In genomic region chr16:71845639-71846431, GRCh38 we compare ENCODE assay signal across 1 cellular context.
A peak's percentile ranks its signal among the peaks of the same experiment; 100 is the strongest.
TF ChIP-seq lines count a peak whose summit lies in the region.

A gene with protein sequence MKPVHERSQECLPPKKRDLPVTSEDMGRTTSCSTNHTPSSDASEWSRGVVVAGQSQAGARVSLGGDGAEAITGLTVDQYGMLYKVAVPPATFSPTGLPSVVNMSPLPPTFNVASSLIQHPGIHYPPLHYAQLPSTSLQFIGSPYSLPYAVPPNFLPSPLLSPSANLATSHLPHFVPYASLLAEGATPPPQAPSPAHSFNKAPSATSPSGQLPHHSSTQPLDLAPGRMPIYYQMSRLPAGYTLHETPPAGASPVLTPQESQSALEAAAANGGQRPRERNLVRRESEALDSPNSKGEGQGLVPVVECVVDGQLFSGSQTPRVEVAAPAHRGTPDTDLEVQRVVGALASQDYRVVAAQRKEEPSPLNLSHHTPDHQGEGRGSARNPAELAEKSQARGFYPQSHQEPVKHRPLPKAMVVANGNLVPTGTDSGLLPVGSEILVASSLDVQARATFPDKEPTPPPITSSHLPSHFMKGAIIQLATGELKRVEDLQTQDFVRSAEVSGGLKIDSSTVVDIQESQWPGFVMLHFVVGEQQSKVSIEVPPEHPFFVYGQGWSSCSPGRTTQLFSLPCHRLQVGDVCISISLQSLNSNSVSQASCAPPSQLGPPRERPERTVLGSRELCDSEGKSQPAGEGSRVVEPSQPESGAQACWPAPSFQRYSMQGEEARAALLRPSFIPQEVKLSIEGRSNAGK (plus strand): TSS chr16:71845976. CDS start chr16:71849741, 3,765 bp downstream.

TF ChIP-seq in HepG2, 621 proteins besides CTCF, POLR2A, EP300 and RAD21 (continued from another document and continues in another):
- TF ChIP-seq KDM3A (CRISPR knock-in tag; IDR thresholded peaks at IDR 0.05; ENCODE audit: low read depth), result no peak
- TF ChIP-seq DZIP1 (CRISPR knock-in tag; IDR thresholded peaks at IDR 0.05), result no peak; the same call in 1 of the 2 replicates
- no peak for TF ChIP-seq ZNF616 (CRISPR knock-in tag; IDR thresholded peaks at IDR 0.05; ENCODE audit: low read depth)
- TF ChIP-seq, protein P1, sequence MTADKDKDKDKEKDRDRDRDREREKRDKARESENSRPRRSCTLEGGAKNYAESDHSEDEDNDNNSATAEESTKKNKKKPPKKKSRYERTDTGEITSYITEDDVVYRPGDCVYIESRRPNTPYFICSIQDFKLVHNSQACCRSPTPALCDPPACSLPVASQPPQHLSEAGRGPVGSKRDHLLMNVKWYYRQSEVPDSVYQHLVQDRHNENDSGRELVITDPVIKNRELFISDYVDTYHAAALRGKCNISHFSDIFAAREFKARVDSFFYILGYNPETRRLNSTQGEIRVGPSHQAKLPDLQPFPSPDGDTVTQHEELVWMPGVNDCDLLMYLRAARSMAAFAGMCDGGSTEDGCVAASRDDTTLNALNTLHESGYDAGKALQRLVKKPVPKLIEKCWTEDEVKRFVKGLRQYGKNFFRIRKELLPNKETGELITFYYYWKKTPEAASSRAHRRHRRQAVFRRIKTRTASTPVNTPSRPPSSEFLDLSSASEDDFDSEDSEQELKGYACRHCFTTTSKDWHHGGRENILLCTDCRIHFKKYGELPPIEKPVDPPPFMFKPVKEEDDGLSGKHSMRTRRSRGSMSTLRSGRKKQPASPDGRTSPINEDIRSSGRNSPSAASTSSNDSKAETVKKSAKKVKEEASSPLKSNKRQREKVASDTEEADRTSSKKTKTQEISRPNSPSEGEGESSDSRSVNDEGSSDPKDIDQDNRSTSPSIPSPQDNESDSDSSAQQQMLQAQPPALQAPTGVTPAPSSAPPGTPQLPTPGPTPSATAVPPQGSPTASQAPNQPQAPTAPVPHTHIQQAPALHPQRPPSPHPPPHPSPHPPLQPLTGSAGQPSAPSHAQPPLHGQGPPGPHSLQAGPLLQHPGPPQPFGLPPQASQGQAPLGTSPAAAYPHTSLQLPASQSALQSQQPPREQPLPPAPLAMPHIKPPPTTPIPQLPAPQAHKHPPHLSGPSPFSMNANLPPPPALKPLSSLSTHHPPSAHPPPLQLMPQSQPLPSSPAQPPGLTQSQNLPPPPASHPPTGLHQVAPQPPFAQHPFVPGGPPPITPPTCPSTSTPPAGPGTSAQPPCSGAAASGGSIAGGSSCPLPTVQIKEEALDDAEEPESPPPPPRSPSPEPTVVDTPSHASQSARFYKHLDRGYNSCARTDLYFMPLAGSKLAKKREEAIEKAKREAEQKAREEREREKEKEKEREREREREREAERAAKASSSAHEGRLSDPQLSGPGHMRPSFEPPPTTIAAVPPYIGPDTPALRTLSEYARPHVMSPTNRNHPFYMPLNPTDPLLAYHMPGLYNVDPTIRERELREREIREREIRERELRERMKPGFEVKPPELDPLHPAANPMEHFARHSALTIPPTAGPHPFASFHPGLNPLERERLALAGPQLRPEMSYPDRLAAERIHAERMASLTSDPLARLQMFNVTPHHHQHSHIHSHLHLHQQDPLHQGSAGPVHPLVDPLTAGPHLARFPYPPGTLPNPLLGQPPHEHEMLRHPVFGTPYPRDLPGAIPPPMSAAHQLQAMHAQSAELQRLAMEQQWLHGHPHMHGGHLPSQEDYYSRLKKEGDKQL (CRISPR knock-in tag; IDR thresholded peaks at IDR 0.05; ENCODE audit: low read depth), result no peak
- 0 out of 2 replicates have a peak, but pooled peaks have one; percentile 18 for TF ChIP-seq KLF15 (CRISPR knock-in tag; IDR thresholded peaks at IDR 0.05; ENCODE audit: borderline replicate concordance)
- TF ChIP-seq, protein P2, sequence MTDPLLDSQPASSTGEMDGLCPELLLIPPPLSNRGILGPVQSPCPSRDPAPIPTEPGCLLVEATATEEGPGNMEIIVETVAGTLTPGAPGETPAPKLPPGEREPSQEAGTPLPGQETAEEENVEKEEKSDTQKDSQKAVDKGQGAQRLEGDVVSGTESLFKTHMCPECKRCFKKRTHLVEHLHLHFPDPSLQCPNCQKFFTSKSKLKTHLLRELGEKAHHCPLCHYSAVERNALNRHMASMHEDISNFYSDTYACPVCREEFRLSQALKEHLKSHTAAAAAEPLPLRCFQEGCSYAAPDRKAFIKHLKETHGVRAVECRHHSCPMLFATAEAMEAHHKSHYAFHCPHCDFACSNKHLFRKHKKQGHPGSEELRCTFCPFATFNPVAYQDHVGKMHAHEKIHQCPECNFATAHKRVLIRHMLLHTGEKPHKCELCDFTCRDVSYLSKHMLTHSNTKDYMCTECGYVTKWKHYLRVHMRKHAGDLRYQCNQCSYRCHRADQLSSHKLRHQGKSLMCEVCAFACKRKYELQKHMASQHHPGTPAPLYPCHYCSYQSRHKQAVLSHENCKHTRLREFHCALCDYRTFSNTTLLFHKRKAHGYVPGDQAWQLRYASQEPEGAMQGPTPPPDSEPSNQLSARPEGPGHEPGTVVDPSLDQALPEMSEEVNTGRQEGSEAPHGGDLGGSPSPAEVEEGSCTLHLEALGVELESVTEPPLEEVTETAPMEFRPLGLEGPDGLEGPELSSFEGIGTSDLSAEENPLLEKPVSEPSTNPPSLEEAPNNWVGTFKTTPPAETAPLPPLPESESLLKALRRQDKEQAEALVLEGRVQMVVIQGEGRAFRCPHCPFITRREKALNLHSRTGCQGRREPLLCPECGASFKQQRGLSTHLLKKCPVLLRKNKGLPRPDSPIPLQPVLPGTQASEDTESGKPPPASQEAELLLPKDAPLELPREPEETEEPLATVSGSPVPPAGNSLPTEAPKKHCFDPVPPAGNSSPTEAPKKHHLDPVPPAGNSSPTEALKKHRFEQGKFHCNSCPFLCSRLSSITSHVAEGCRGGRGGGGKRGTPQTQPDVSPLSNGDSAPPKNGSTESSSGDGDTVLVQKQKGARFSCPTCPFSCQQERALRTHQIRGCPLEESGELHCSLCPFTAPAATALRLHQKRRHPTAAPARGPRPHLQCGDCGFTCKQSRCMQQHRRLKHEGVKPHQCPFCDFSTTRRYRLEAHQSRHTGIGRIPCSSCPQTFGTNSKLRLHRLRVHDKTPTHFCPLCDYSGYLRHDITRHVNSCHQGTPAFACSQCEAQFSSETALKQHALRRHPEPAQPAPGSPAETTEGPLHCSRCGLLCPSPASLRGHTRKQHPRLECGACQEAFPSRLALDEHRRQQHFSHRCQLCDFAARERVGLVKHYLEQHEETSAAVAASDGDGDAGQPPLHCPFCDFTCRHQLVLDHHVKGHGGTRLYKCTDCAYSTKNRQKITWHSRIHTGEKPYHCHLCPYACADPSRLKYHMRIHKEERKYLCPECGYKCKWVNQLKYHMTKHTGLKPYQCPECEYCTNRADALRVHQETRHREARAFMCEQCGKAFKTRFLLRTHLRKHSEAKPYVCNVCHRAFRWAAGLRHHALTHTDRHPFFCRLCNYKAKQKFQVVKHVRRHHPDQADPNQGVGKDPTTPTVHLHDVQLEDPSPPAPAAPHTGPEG (CRISPR knock-in tag; IDR thresholded peaks at IDR 0.05), result peak; percentile 57; the same call in 1 of the 2 replicates
- TF ChIP-seq ZSCAN12 (CRISPR knock-in tag; IDR thresholded peaks at IDR 0.05), result peak; percentile 88
- no peak for TF ChIP-seq ZNF30 (CRISPR knock-in tag; IDR thresholded peaks at IDR 0.05)
- peak; percentile 84 for TF ChIP-seq ELF3 (CRISPR knock-in tag; IDR thresholded peaks at IDR 0.05)
- no peak for TF ChIP-seq ARNT (IDR thresholded peaks at IDR 0.05)
- TF ChIP-seq HOXA9 (CRISPR knock-in tag; IDR thresholded peaks at IDR 0.05; ENCODE audit: borderline replicate concordance), result no peak; the same call in 1 of the 2 replicates
- TF ChIP-seq ZFP41 (CRISPR knock-in tag; IDR thresholded peaks at IDR 0.05; ENCODE audit: borderline replicate concordance), result peak; percentile 46; the same call in 1 of the 2 replicates
- peak; percentile 48 for TF ChIP-seq HNRNPLL (IDR thresholded peaks at IDR 0.05; ENCODE audit: low read depth, low read length, poor library complexity, severe bottlenecking)
- peak; percentile 96 for TF ChIP-seq FOXK1 (CRISPR knock-in tag; IDR thresholded peaks at IDR 0.05; ENCODE audit: borderline replicate concordance, low read depth)
- TF ChIP-seq KDM1A (CRISPR knock-in tag; IDR thresholded peaks at IDR 0.05), result no peak
- TF ChIP-seq, protein P3, sequence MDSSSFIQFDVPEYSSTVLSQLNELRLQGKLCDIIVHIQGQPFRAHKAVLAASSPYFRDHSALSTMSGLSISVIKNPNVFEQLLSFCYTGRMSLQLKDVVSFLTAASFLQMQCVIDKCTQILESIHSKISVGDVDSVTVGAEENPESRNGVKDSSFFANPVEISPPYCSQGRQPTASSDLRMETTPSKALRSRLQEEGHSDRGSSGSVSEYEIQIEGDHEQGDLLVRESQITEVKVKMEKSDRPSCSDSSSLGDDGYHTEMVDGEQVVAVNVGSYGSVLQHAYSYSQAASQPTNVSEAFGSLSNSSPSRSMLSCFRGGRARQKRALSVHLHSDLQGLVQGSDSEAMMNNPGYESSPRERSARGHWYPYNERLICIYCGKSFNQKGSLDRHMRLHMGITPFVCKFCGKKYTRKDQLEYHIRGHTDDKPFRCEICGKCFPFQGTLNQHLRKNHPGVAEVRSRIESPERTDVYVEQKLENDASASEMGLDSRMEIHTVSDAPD (CRISPR knock-in tag; IDR thresholded peaks at IDR 0.05), result no peak; the same call in 1 of the 2 replicates
- no peak for TF ChIP-seq ZNF326 (CRISPR knock-in tag; IDR thresholded peaks at IDR 0.05; ENCODE audit: borderline replicate concordance)
- TF ChIP-seq, protein P4, sequence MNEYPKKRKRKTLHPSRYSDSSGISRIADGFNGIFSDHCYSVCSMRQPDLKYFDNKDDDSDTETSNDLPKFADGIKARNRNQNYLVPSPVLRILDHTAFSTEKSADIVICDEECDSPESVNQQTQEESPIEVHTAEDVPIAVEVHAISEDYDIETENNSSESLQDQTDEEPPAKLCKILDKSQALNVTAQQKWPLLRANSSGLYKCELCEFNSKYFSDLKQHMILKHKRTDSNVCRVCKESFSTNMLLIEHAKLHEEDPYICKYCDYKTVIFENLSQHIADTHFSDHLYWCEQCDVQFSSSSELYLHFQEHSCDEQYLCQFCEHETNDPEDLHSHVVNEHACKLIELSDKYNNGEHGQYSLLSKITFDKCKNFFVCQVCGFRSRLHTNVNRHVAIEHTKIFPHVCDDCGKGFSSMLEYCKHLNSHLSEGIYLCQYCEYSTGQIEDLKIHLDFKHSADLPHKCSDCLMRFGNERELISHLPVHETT (CRISPR knock-in tag; conservative IDR thresholded peaks at IDR 0.05), result peak; percentile 81
- TF ChIP-seq ZNF44 (CRISPR knock-in tag; IDR thresholded peaks at IDR 0.05), result peak; percentile 72; the same call in 1 of the 2 replicates
- TF ChIP-seq GTF3A (CRISPR knock-in tag; conservative IDR thresholded peaks at IDR 0.05), result no peak
- TF ChIP-seq MTA1 (CRISPR knock-in tag; IDR thresholded peaks at IDR 0.05; ENCODE audit: borderline replicate concordance), result peak; percentile 84; the same call in 1 of the 2 replicates
- TF ChIP-seq KMT2A (CRISPR knock-in tag; IDR thresholded peaks at IDR 0.05), result peak; percentile 94
- TF ChIP-seq KLF16 (CRISPR knock-in tag; IDR thresholded peaks at IDR 0.05), result peak in 1 of 2 experiments; percentile 97; a peak in 2 of 4 replicates
- peak; percentile 77; the same call in 1 of the 2 replicates for TF ChIP-seq IRX3 (CRISPR knock-in tag; IDR thresholded peaks at IDR 0.05; ENCODE audit: borderline replicate concordance, low read depth)
- 0 out of 2 replicates have a peak, but pooled peaks have one; percentile 62 for TF ChIP-seq ZNF678 (CRISPR knock-in tag; IDR thresholded peaks at IDR 0.05)
- no peak for TF ChIP-seq MAFF (IDR thresholded peaks at IDR 0.05; ENCODE audit: low read depth, low read length)
- no peak for TF ChIP-seq ZNF136 (CRISPR knock-in tag; IDR thresholded peaks at IDR 0.05; ENCODE audit: low read depth)
- TF ChIP-seq TGIF2 (CRISPR knock-in tag; IDR thresholded peaks at IDR 0.05), result peak; percentile 94
- peak; percentile 72; the same call in 1 of the 2 replicates for TF ChIP-seq FOXO1 (CRISPR knock-in tag; IDR thresholded peaks at IDR 0.05)
- TF ChIP-seq NR0B2 (CRISPR knock-in tag; IDR thresholded peaks at IDR 0.05), result no peak
- TF ChIP-seq ZNF780A (CRISPR knock-in tag; IDR thresholded peaks at IDR 0.05), result 0 out of 2 replicates have a peak, but pooled peaks have one; percentile 21
- TF ChIP-seq PCBP2 (optimal IDR thresholded peaks at IDR 0.05; ENCODE audit: low read depth, low read length, poor library complexity, severe bottlenecking), result no peak
- TF ChIP-seq MAF1 (CRISPR knock-in tag; IDR thresholded peaks at IDR 0.05; ENCODE audit: borderline replicate concordance), result peak; percentile 72; the same call in 1 of the 2 replicates
- TF ChIP-seq SNAPC5 (CRISPR knock-in tag; IDR thresholded peaks at IDR 0.05; ENCODE audit: borderline replicate concordance), result 0 out of 2 replicates have a peak, but pooled peaks have one; percentile 26
- TF ChIP-seq ZNF292 (CRISPR knock-in tag; IDR thresholded peaks at IDR 0.05; ENCODE audit: borderline replicate concordance, low read depth), result no peak
- TF ChIP-seq BCL6 (CRISPR knock-in tag; IDR thresholded peaks at IDR 0.05), result peak; percentile 65; the same call in 1 of the 2 replicates
- no peak for TF ChIP-seq AGO1 (IDR thresholded peaks at IDR 0.05; ENCODE audit: low read depth, low read length, poor library complexity, severe bottlenecking)
- peak; percentile 93 for TF ChIP-seq ZNF513 (CRISPR knock-in tag; conservative IDR thresholded peaks at IDR 0.05)
